In the genomic region with DNA sequence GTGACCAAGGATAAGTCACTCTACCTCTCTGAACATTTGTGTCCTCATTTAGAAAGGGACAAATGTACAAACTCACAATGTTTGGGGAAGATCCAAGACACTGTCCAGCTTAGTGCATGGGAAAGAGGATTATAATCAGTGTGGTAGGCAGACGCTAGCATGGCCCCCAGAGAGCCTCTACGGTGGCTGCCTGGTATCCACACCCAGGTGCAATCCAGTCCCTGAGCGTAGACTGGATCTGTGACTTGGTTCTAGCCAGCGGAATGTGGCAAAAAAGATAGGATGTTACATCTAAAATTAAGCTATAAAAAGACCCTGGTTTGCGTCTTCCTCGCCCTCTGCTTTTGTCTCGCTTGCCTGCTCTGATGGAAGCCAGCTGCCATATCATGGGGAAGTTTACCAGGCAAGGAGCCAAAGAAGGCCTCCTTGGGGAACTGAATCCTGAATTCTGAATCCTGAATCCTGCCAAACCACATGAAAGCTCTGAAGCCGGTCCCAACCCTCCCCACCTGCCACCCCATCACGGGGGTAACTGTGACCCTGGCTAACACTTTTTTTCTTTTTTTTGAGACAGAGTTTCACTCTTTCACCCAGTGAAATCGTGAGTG, we compare ENCODE assay signal across 1 cellular context.
TF ChIP-seq lines count a peak whose summit lies in the region.

No MANE protein-coding gene starts in this region.

TF ChIP-seq in SK-N-SH treated with all-trans-retinoic acid at 6 μM for 48 hours, 23 proteins besides CTCF, POLR2A, EP300 and RAD21 (continued from another document):
- TF ChIP-seq, protein P1, sequence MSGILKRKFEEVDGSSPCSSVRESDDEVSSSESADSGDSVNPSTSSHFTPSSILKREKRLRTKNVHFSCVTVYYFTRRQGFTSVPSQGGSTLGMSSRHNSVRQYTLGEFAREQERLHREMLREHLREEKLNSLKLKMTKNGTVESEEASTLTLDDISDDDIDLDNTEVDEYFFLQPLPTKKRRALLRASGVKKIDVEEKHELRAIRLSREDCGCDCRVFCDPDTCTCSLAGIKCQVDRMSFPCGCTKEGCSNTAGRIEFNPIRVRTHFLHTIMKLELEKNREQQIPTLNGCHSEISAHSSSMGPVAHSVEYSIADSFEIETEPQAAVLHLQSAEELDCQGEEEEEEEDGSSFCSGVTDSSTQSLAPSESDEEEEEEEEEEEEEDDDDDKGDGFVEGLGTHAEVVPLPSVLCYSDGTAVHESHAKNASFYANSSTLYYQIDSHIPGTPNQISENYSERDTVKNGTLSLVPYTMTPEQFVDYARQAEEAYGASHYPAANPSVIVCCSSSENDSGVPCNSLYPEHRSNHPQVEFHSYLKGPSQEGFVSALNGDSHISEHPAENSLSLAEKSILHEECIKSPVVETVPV (CRISPR knock-in tag; IDR thresholded peaks at IDR 0.05) = no peak
- TF ChIP-seq, protein P2, sequence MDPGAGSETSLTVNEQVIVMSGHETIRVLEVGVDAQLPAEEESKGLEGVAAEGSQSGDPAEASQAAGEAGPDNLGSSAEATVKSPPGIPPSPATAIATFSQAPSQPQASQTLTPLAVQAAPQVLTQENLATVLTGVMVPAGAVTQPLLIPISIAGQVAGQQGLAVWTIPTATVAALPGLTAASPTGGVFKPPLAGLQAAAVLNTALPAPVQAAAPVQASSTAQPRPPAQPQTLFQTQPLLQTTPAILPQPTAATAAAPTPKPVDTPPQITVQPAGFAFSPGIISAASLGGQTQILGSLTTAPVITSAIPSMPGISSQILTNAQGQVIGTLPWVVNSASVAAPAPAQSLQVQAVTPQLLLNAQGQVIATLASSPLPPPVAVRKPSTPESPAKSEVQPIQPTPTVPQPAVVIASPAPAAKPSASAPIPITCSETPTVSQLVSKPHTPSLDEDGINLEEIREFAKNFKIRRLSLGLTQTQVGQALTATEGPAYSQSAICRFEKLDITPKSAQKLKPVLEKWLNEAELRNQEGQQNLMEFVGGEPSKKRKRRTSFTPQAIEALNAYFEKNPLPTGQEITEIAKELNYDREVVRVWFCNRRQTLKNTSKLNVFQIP (CRISPR knock-in tag; IDR thresholded peaks at IDR 0.05; ENCODE audit: borderline replicate concordance, low read depth) = no peak
